28 cellular contexts compared by ENCODE assay signal in the genomic region with DNA sequence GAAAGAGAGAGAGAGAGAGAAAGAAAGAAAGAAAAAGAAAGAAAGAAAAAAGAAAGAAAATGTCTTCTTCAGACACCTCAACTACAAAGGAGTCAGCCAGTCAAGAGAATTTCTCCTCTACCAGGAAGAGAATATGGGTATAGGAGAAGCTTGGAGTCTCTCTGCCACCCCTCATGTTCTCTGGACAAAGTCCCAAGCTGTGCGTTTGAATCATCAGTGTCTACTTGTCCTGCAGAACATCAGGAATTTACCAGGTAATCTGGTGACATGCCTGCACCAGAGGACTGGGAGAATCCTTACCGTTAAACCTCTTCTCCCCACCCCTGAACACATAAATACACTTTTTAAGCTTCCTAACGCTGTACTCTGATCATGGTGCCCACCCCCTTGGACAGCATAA.
"Had no signal": no experiment of that assay in that cellular context is flagged by ENCODE, and none has a peak within 500 bp of the region (broad histone marks: within the 10 kb centered on the region; RNA-seq: fewer than 3 reads in every experiment).

No MANE protein-coding gene starts in this region.

- H3K4me1 ChIP-seq: thyroid gland, upper lobe of left lung, upper lobe of right lung, uterus, vagina had no signal

- ATAC-seq: stimulated activated effector memory CD8-positive, alpha-beta T cell treated with anti-CD3 and anti-CD28 coated beads, Interleukin-12 subunit alpha, Interleukin-12 subunit beta, amount 100 ng/mL, for 72 hours; stimulated activated memory B cell treated with anti-CD40 and anti-IgM and Interleukin-4, amounts not matched to agents 10 μg/mL and 1 μg/mL and 100 μg/mL, for 72 hours; stimulated activated naive B cell treated with anti-CD40 and anti-IgM and Interleukin-4, amounts not matched to agents 10 μg/mL and 1 μg/mL and 100 μg/mL, for 72 hours; stimulated activated naive CD8-positive, alpha-beta T cell treated with anti-CD3 and anti-CD28 coated beads, Interleukin-15, amount 100 ng/mL, for 72 hours; stimulated activated naive CD8-positive, alpha-beta T cell treated with anti-CD3 and anti-CD28 coated beads, Interleukin-15, Interleukin-2, amounts not matched to agents 100 U/mL and 50 U/mL, for 24 hours; upper lobe of right lung had no signal

- H3K9me3 Mint-ChIP-seq: stimulated activated effector memory CD8-positive, alpha-beta T cell treated with anti-CD3 and anti-CD28 coated beads, Interleukin-12 subunit alpha, Interleukin-12 subunit beta, amount 100 ng/mL, for 72 hours; stimulated activated memory B cell treated with anti-CD40 and anti-IgM and Interleukin-4, amounts not matched to agents 10 μg/mL and 1 μg/mL and 100 μg/mL, for 72 hours; stimulated activated naive B cell treated with anti-CD40 and anti-IgM and Interleukin-4, amounts not matched to agents 10 μg/mL and 1 μg/mL and 100 μg/mL, for 72 hours; stimulated activated naive CD8-positive, alpha-beta T cell treated with anti-CD3 and anti-CD28 coated beads, Interleukin-15, amount 100 ng/mL, for 72 hours; stimulated activated naive CD8-positive, alpha-beta T cell treated with anti-CD3 and anti-CD28 coated beads, Interleukin-15, Interleukin-2, amounts not matched to agents 100 ng/mL and 50 ng/mL, for 24 hours; type B pancreatic cell had no signal

- H3K36me3 ChIP-seq: stomach, suprapubic skin, thoracic aorta, thyroid gland, tibial artery, tibial nerve, upper lobe of left lung, upper lobe of right lung, uterus, vagina had no signal

- H3K27me3 ChIP-seq: stomach, suprapubic skin, testis, thyroid gland, tibial artery, tibial nerve, upper lobe of left lung, upper lobe of right lung, uterus, vagina had no signal

- H3K9me3 ChIP-seq: stomach, suprapubic skin, testis, thoracic aorta, thyroid gland, tibial artery, tibial nerve, upper lobe of left lung, upper lobe of right lung, uterus, vagina had no signal

- H3K27ac Mint-ChIP-seq: stimulated activated effector memory CD8-positive, alpha-beta T cell treated with anti-CD3 and anti-CD28 coated beads, Interleukin-12 subunit alpha, Interleukin-12 subunit beta, amount 100 ng/mL, for 72 hours; stimulated activated memory B cell treated with anti-CD40 and anti-IgM and Interleukin-4, amounts not matched to agents 10 μg/mL and 1 μg/mL and 100 μg/mL, for 72 hours; stimulated activated naive B cell treated with anti-CD40 and anti-IgM and Interleukin-4, amounts not matched to agents 10 μg/mL and 1 μg/mL and 100 μg/mL, for 72 hours; stimulated activated naive CD8-positive, alpha-beta T cell treated with anti-CD3 and anti-CD28 coated beads, Interleukin-15, amount 100 ng/mL, for 72 hours; stimulated activated naive CD8-positive, alpha-beta T cell treated with anti-CD3 and anti-CD28 coated beads, Interleukin-15, Interleukin-2, amounts not matched to agents 100 ng/mL and 50 ng/mL, for 24 hours; type B pancreatic cell had no signal

- H3K4me3 ChIP-seq: stomach, suprapubic skin, testis, thoracic aorta, thyroid gland, tibial artery, tibial nerve, upper lobe of left lung, upper lobe of right lung, uterus, vagina had no signal

- DNase-seq: stimulated activated CD4-positive, alpha-beta T cell treated with anti-CD3 and anti-CD28 coated beads, Interleukin-2, amount 100 ng/mL, for 48 hours; stimulated activated CD4-positive, alpha-beta T cell treated with anti-CD3 and anti-CD28 coated beads, Interleukin-4, amount 100 ng/mL, for 1 hour; stimulated activated CD4-positive, alpha-beta T cell treated with anti-CD3 and anti-CD28 coated beads, Interleukin-4, amount 100 ng/mL, for 24 hours; stimulated activated CD4-positive, alpha-beta T cell treated with anti-CD3 and anti-CD28 coated beads, Interleukin-4, amount 100 ng/mL, for 4 hours; stimulated activated CD8-positive, alpha-beta memory T cell treated with anti-CD3 and anti-CD28 coated beads, Interleukin-4, amount 100 ng/mL, for 48 hours; stimulated activated naive B cell treated with anti-CD40 and anti-IgM and Interleukin-4, amounts not matched to agents 10 μg/mL and 1 μg/mL and 100 μg/mL, for 72 hours; stimulated activated naive CD4-positive, alpha-beta T cell; stimulated activated naive CD4-positive, alpha-beta T cell treated with Interleukin-2 at 50 U/mL for 16 hours; stimulated activated naive CD8-positive, alpha-beta T cell treated with anti-CD3 and anti-CD28 coated beads, Interleukin-15, amount 100 ng/mL, for 72 hours; stimulated activated naive CD8-positive, alpha-beta T cell treated with anti-CD3 and anti-CD28 coated beads, Interleukin-15, Interleukin-2, amounts not matched to agents 100 U/mL and 50 U/mL, for 24 hours; stomach; substantia nigra; testis; thyroid gland; tibial artery; trophoblast cell; upper lobe of left lung; upper lobe of right lung; uterus had no signal

- FAIRE-seq: urothelium cell line had no signal

- H3K36me3 Mint-ChIP-seq: stimulated activated effector memory CD8-positive, alpha-beta T cell treated with anti-CD3 and anti-CD28 coated beads, Interleukin-12 subunit alpha, Interleukin-12 subunit beta, amount 100 ng/mL, for 72 hours; type B pancreatic cell had no signal

- H3K27ac ChIP-seq: stomach, suprapubic skin, testis, thyroid gland, tibial nerve, upper lobe of left lung, upper lobe of right lung, uterus, vagina had no signal

- H3K4me3 Mint-ChIP-seq: stimulated activated effector memory CD8-positive, alpha-beta T cell treated with anti-CD3 and anti-CD28 coated beads, Interleukin-12 subunit alpha, Interleukin-12 subunit beta, amount 100 ng/mL, for 72 hours; stimulated activated memory B cell treated with anti-CD40 and anti-IgM and Interleukin-4, amounts not matched to agents 10 μg/mL and 1 μg/mL and 100 μg/mL, for 72 hours; stimulated activated naive B cell treated with anti-CD40 and anti-IgM and Interleukin-4, amounts not matched to agents 10 μg/mL and 1 μg/mL and 100 μg/mL, for 72 hours; stimulated activated naive CD8-positive, alpha-beta T cell treated with anti-CD3 and anti-CD28 coated beads, Interleukin-15, amount 100 ng/mL, for 72 hours; stimulated activated naive CD8-positive, alpha-beta T cell treated with anti-CD3 and anti-CD28 coated beads, Interleukin-15, Interleukin-2, amounts not matched to agents 100 ng/mL and 50 ng/mL, for 24 hours; type B pancreatic cell had no signal

- H3K27me3 Mint-ChIP-seq: stimulated activated memory B cell treated with anti-CD40 and anti-IgM and Interleukin-4, amounts not matched to agents 10 μg/mL and 1 μg/mL and 100 μg/mL, for 72 hours; stimulated activated naive B cell treated with anti-CD40 and anti-IgM and Interleukin-4, amounts not matched to agents 10 μg/mL and 1 μg/mL and 100 μg/mL, for 72 hours; stimulated activated naive CD8-positive, alpha-beta T cell treated with anti-CD3 and anti-CD28 coated beads, Interleukin-15, amount 100 ng/mL, for 72 hours; stimulated activated naive CD8-positive, alpha-beta T cell treated with anti-CD3 and anti-CD28 coated beads, Interleukin-15, Interleukin-2, amounts not matched to agents 100 ng/mL and 50 ng/mL, for 24 hours had no signal
